8 cellular contexts compared by ENCODE assay signal in genomic region chr3:57910988-57911387, GRCh38.
DNase-seq lines count a peak whose midpoint lies in the region; ATAC-seq, FAIRE-seq and TF ChIP-seq lines count a peak whose summit lies in the region.

No MANE protein-coding gene starts in this region.

- H2AFZ ChIP-seq in endothelial cell of umbilical vein (ENCODE audit: low read depth, low read length): no peak overlapping the region

- CTCF ChIA-PET in endothelial cell of umbilical vein (lab: Charles Lee): interaction anchor here (0.9 to 3.5 kb wide), 6 partner anchors 12 to 514 kb away, joined by 3 to 26 read pairs (median 3); no protein-coding TSS in a partner anchor

- TF ChIP-seq POLR2A in endothelial cell of umbilical vein (IDR thresholded peaks at IDR 0.05; ENCODE audit: low read depth, low read length): no peak

- H3K4me3 ChIP-seq in NT2/D1 (ENCODE audit: insufficient read length, low read depth): no peak overlapping the region
- H3K4me3 ChIP-seq in endothelial cell of umbilical vein (replicated peaks in 1 of 3; ENCODE audit: insufficient read depth in 1 of 3, low read depth in 1 of 3, low read length in 3 of 3): no peak overlapping the region

- peak; percentile 63 for FAIRE-seq in endothelial cell of umbilical vein (lab: Jason Lieb, UNC)

- no TSS peak for BruUV-seq in endothelial cell of umbilical vein (replicated peaks; lab: Mats Ljungman, UMichigan)

- POLR2A ChIA-PET in endothelial cell of umbilical vein (lab: Charles Lee): no interaction called here

- H3K9me3 ChIP-seq in NT2/D1 (ENCODE audit: insufficient read depth, low read length) (no peaks in the 10 kb centered on the region), endothelial cell of umbilical vein (replicated peaks; ENCODE audit: control insufficient read depth, insufficient read depth, low read length) (no peaks in the 10 kb centered on the region)

- H3K79me2 ChIP-seq in endothelial cell of umbilical vein (ENCODE audit: control insufficient read depth, insufficient read depth, low read length): no peaks in the 10 kb centered on the region

- TF ChIP-seq CTCF in endothelial cell of umbilical vein (IDR thresholded peaks at IDR 0.05; ENCODE audit: extremely low read depth in 1 of 2, insufficient read depth in 1 of 2, low read depth in 1 of 2, low read length in 2 of 2): peak; percentile 38 to 45

- no peaks in the 10 kb centered on the region for H4K20me1 ChIP-seq in endothelial cell of umbilical vein (replicated peaks; ENCODE audit: control insufficient read depth, extremely low read depth, insufficient read depth, low read length)

- intact Hi-C loops in endothelial cell of umbilical vein (cut with micrococcal nuclease): loop anchor here (5.0 kb wide), 1 partner anchor 44 kb away; no protein-coding TSS in a partner anchor

- peak; percentile 16 for DNase-seq in activated CD8-positive, alpha-beta memory T cell treated with anti-CD3 and anti-CD28 coated beads, Interleukin-2, amount 50 U/mL, for 4 hours
- no peak for DNase-seq in activated CD8-positive, alpha-beta memory T cell treated with anti-CD3 and anti-CD28 coated beads, Interleukin-2, amount 50 U/mL, for 48 hours
- DNase-seq in NT2/D1 (ENCODE audit: low read depth, low spot score): peak; percentile 33
- DNase-seq in endothelial cell of umbilical vein (ENCODE audit: low read depth, low spot score): peak; percentile 43
- DNase-seq in stimulated activated CD4-positive, alpha-beta T cell treated with anti-CD3 and anti-CD28 coated beads, Interleukin-4, amount 100 ng/mL, for 1 hour: peak; percentile 10
- DNase-seq in caudate nucleus (lab: John Stamatoyannopoulos, UW): no peak

- H3K4me1 ChIP-seq in NT2/D1 (ENCODE audit: insufficient read depth, insufficient read length) (no peaks in the 10 kb centered on the region), endothelial cell of umbilical vein (ENCODE audit: control insufficient read depth, extremely low read depth, insufficient read depth, low read length) (peaks cover 12% of the 10 kb centered on the region)

- no peak for ATAC-seq in GM18511 (IDR thresholded peaks at IDR 0.05; ENCODE audit: unreplicated experiment)
- ATAC-seq in HG03439 (IDR thresholded peaks at IDR 0.05; ENCODE audit: unreplicated experiment): no peak

- H3K9ac ChIP-seq in NT2/D1 (ENCODE audit: insufficient read length, low read depth) (no peak overlapping the region), endothelial cell of umbilical vein (replicated peaks; ENCODE audit: extremely low read depth, insufficient read depth, low read length) (no peak overlapping the region)

- H3K36me3 ChIP-seq in NT2/D1 (ENCODE audit: insufficient read depth, insufficient read length, low read length) (peaks cover 37% of the 10 kb centered on the region), endothelial cell of umbilical vein (ENCODE audit: control insufficient read depth in 2 of 2, extremely low read depth in 1 of 2, insufficient read depth in 2 of 2, low read length in 2 of 2) (peaks cover 1 to 7% of the 10 kb centered on the region in 2 experiments)

- H3K27ac ChIP-seq in endothelial cell of umbilical vein (ENCODE audit: insufficient read depth, low read depth, low read length): no peak overlapping the region
- no peak overlapping the region for H3K27ac ChIP-seq in caudate nucleus (ENCODE audit: low read depth, low read length)

- no peaks in the 10 kb centered on the region for H3K9me1 ChIP-seq in endothelial cell of umbilical vein (replicated peaks; ENCODE audit: control insufficient read depth, extremely low read depth, insufficient read depth, low read length)

- no peaks in the 10 kb centered on the region for H3K27me3 ChIP-seq in NT2/D1 (ENCODE audit: insufficient read depth, insufficient read length)
- no peaks in the 10 kb centered on the region for H3K27me3 ChIP-seq in endothelial cell of umbilical vein (ENCODE audit: control insufficient read depth in 2 of 2, insufficient read depth in 2 of 2, low read length in 2 of 2)

- H3K4me2 ChIP-seq in endothelial cell of umbilical vein (ENCODE audit: insufficient read depth, low read length): no peak overlapping the region

- dilution Hi-C loops in endothelial cell of umbilical vein (cut with MboI; ENCODE audit: extremely low pct_ligation_motif_present, low sequenced_read_pairs): no loop called here

TF ChIP-seq in endothelial cell of umbilical vein, 7 proteins besides CTCF, POLR2A, EP300 and RAD21:
- TF ChIP-seq EZH2 (IDR thresholded peaks at IDR 0.05; ENCODE audit: borderline replicate concordance, low read depth, low read length, severe bottlenecking): no peak
- TF ChIP-seq FOS (IDR thresholded peaks at IDR 0.05; ENCODE audit: borderline replicate concordance, insufficient read depth, low read length): no peak
- TF ChIP-seq POLR2AphosphoS5 (IDR thresholded peaks at IDR 0.05; ENCODE audit: insufficient read depth, low read depth, low read length): no peak
- no peak for TF ChIP-seq MYC (IDR thresholded peaks at IDR 0.05; ENCODE audit: low read depth, low read length)
- no peak for TF ChIP-seq JUN (IDR thresholded peaks at IDR 0.05; ENCODE audit: borderline replicate concordance, insufficient read depth, insufficient read length, low read depth)
- TF ChIP-seq GATA2 (IDR thresholded peaks at IDR 0.05; ENCODE audit: insufficient read depth, insufficient read length, low read depth, low read length): no peak
- TF ChIP-seq, protein P1, sequence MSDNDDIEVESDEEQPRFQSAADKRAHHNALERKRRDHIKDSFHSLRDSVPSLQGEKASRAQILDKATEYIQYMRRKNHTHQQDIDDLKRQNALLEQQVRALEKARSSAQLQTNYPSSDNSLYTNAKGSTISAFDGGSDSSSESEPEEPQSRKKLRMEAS (IDR thresholded peaks at IDR 0.05; ENCODE audit: insufficient read depth, insufficient read length): no peak

Comparison
In these comparisons a context has a peak if more than half of its experiments do, and no peak if none do; other contexts are left out.
1. DNase-seq: peak in activated CD8-positive, alpha-beta memory T cell treated with anti-CD3 and anti-CD28 coated beads, Interleukin-2, amount 50 U/mL, for 4 hours (single experiment), NT2/D1 (single experiment), endothelial cell of umbilical vein (single experiment) and stimulated activated CD4-positive, alpha-beta T cell treated with anti-CD3 and anti-CD28 coated beads, Interleukin-4, amount 100 ng/mL, for 1 hour (single experiment); none in activated CD8-positive, alpha-beta memory T cell treated with anti-CD3 and anti-CD28 coated beads, Interleukin-2, amount 50 U/mL, for 48 hours (single experiment) and caudate nucleus (0 of 61).